Comparison of ENCODE assay signal across 1 cellular context in the genomic region with DNA sequence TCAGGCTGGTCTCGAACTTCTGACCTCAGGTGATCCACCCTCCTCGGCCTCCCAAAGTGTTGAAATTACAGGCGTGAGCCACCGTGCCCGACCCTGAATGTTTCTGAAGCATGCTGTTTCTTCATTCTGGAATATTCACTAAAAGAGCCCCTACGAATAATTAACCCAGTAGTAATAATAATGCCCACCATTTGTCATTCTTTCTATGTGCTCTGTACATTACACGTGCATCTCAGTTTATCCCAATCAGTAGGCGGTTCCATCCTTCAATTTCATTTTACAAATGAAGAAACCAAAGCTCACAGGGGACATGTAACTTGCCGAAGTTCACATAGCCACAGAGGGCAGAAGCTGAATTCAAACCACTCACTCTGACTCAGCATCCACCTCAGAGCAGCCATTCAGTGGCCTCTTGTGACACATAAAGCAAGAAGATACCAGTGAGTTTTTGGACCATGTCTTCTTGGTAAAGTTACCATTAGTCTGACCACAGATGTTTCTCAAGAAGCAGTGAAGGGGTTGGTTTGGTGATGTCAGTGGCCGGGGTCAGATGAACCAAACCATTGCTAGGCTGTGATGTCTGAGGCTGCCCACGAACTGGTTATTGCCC.
TF ChIP-seq lines count a peak whose summit lies in the region.

No MANE protein-coding gene starts in this region.

TF ChIP-seq in GM23338, 12 proteins besides CTCF, POLR2A, EP300 and RAD21 (continued from another document):
- TF ChIP-seq, protein P1, sequence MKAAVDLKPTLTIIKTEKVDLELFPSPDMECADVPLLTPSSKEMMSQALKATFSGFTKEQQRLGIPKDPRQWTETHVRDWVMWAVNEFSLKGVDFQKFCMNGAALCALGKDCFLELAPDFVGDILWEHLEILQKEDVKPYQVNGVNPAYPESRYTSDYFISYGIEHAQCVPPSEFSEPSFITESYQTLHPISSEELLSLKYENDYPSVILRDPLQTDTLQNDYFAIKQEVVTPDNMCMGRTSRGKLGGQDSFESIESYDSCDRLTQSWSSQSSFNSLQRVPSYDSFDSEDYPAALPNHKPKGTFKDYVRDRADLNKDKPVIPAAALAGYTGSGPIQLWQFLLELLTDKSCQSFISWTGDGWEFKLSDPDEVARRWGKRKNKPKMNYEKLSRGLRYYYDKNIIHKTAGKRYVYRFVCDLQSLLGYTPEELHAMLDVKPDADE (IDR thresholded peaks at IDR 0.05), result no peak
